In the genomic region with DNA sequence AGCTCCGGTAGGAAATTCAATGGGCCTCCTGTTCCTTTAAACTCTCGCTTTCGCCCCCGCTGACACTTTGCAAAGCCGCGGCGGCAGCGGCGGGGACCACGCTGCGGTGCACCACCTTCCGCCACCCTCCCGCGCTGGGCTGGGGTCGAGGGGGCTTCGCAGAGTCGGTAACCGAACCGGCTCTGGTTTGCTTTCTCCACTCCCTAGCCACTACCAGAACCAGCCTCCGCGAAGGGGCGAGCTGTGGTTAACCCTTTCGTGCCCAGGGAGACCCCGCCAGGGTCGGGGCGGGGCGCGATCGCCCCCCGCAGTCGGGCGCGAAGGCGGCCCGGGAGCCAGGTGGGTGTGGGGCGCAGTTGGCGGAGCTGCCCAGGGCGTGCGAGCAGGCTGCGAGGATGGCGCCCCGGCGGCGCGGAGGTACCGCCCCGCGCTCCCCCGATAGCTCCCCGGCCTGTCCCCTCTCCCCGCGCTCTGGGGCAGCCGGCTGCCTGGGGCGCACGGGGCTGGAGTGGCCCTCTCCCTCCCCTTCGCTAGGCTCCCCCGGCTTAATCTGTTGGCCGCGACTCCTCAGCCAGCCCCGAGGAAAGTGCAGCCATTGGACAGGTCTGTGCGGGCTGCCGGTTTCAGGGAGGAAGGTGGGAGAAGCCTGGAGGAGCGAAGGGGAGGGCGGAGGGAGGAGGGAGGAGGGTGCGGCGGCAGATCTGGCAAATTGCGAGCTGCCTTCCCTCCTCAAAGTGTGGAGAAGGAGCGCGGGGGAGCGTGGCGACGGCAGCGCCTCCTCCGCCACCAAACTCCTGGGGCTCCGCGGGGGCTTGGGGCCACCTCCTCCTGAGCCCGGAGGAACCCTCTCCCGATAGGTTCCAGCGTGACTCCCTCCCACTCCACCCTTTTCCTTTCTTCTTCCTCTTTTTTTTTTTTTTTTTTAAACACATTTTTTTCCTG, we compare ENCODE assay signal across 8 cellular contexts. TPM values are rescaled to one million over a fixed set of nuclear protein-coding genes. Genes with fewer than 3 reads are reported as not detected.
A peak's percentile ranks its signal among the peaks of the same experiment; 100 is the strongest.
DNase-seq lines count a peak whose midpoint lies in the region; ATAC-seq, FAIRE-seq and TF ChIP-seq lines count a peak whose summit lies in the region.

No MANE protein-coding gene starts in this region.

- no peaks in the 10 kb centered on the region for H3K36me3 ChIP-seq in kidney (ENCODE audit: control insufficient read depth in 1 of 2, insufficient read depth in 2 of 2, low read length in 2 of 2)

- no peaks in the 10 kb centered on the region for H3K9me3 Mint-ChIP-seq in central memory CD8-positive, alpha-beta T cell

- no peak overlapping the region for H3K27ac Mint-ChIP-seq in central memory CD8-positive, alpha-beta T cell (ENCODE audit: low read depth)

- H3K36me3 Mint-ChIP-seq in central memory CD8-positive, alpha-beta T cell (ENCODE audit: insufficient read depth): no peaks in the 10 kb centered on the region

- peak overlapping the region; percentile 94 to 98 for H3K4me3 ChIP-seq in kidney (ENCODE audit: low read length in 2 of 2)
- peak overlapping the region; percentile 60 to 76 (median 68) for H3K4me3 ChIP-seq in skin epidermis

- TF ChIP-seq CTCF in GM20000 (IDR thresholded peaks at IDR 0.05; ENCODE audit: extremely low read depth, missing control alignments): no peak
- no peak for TF ChIP-seq CTCF in kidney (IDR thresholded peaks at IDR 0.05; ENCODE audit: borderline replicate concordance, extremely low read depth, insufficient read depth)

- H3K4me3 Mint-ChIP-seq in central memory CD8-positive, alpha-beta T cell: no peak overlapping the region

- peaks cover 5% of the 10 kb centered on the region for H3K4me1 Mint-ChIP-seq in central memory CD8-positive, alpha-beta T cell

- DNase-seq in GM20000 (ENCODE audit: low spot score) (peak; percentile 18), NCI-H446 treated with DMSO at 0.1 percent for 48 hours (lab: John Stamatoyannopoulos, UW) (peak; percentile 36), kidney (peak; percentile 93), activated gamma-delta T cell treated with Interleukin-2 at 50 U/mL for 16 hours (no peak), OCI-M2 (lab: John Stamatoyannopoulos, UW; ENCODE audit: unreplicated experiment) (no peak)
- no peak for DNase-seq in central memory CD8-positive, alpha-beta T cell (ENCODE audit: low spot score in 2 of 2)
- DNase-seq in activated CD4-positive, alpha-beta T cell treated with anti-CD3 and anti-CD28 coated beads for 1 hour: no peak

- H3K4me1 ChIP-seq in kidney (ENCODE audit: control insufficient read depth in 1 of 2, insufficient read depth in 1 of 2, low read depth in 1 of 2, low read length in 2 of 2): no peaks in the 10 kb centered on the region

- H3K27ac ChIP-seq in kidney (ENCODE audit: low read depth in 2 of 2, low read length in 2 of 2) (peak overlapping the region; percentile 87 to 90), skin epidermis (peak overlapping the region; percentile 46 to 96 (median 89))

- intact Hi-C loops in kidney (cut with DNase I): no loop called here

- no peaks in the 10 kb centered on the region for H3K9me3 ChIP-seq in kidney (ENCODE audit: control insufficient read depth in 1 of 2, low read length in 2 of 2)

- H3K27me3 Mint-ChIP-seq in central memory CD8-positive, alpha-beta T cell: peaks cover 34% of the 10 kb centered on the region

- no peak for FAIRE-seq in kidney (lab: Jason Lieb, UNC)

- peak; percentile 42 for ATAC-seq in central memory CD8-positive, alpha-beta T cell (replicated peaks; ENCODE audit: extremely low read depth, poor library complexity, severe bottlenecking)

- H3K9ac ChIP-seq in kidney (ENCODE audit: low read length in 2 of 2): peak overlapping the region; percentile 71 to 87

RNA-seq across cellular contexts. Expression of a gene that starts 0.5 kb away (rescaled TPM):
- total RNA-seq in kidney: 42.1 TPM
- polyA plus RNA-seq in kidney (ENCODE audit: insufficient read depth, low read depth, low replicate concordance): 11.9 TPM

Comparison
In these comparisons a context has a peak if more than half of its experiments do, and no peak if none do; other contexts are left out.
1. DNase-seq: peak in GM20000 (single experiment), NCI-H446 treated with DMSO at 0.1 percent for 48 hours (single experiment) and kidney (single experiment); none in central memory CD8-positive, alpha-beta T cell (0 of 2), activated CD4-positive, alpha-beta T cell treated with anti-CD3 and anti-CD28 coated beads for 1 hour (single experiment), activated gamma-delta T cell treated with Interleukin-2 at 50 U/mL for 16 hours (single experiment) and OCI-M2 (single experiment).